ENCODE assay signal across 9 cellular contexts in the genomic region with DNA sequence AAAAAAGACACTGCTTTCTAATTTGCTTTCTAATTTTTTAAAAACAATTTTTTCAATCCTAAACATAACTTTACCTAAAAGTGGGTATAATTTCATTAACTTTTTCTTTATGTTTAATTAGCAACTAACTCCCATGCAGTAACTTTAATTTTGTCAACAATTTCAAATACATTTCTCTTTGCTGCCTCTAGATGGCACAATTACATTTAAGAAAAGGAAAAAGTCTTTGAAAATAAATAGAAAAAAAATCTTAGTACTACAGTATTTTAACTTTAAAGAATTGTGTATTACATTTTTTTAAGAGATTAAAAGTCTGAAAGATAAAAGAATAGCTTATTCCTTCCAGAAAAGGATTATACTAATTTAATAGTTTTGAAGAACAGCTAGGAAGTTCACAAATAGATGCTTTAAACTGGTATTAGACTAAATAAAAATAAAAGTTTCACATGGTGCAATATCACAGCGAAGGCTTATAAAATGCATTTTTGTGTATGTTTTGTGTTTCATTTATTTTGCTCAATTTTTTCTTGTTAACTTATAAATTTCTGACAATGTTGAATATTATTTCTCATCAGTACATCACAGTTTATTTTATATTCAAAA.
DNase-seq lines count a peak whose midpoint lies in the region; ATAC-seq and TF ChIP-seq lines count a peak whose summit lies in the region.
"Had no signal": no experiment of that assay in that cellular context is flagged by ENCODE, and none has a peak within 500 bp of the region (broad histone marks: within the 10 kb centered on the region; RNA-seq: fewer than 3 reads in every experiment).

No MANE protein-coding gene starts in this region.

- H3K27ac ChIP-seq in DOHH2 (ENCODE audit: low read depth, low read length) (no peak overlapping the region), MM.1S (ENCODE audit: low read length) (no peak overlapping the region), breast epithelium (no peak overlapping the region)
- H3K27ac ChIP-seq: skin epidermis had no signal

- H3K79me2 ChIP-seq in DOHH2 (ENCODE audit: control insufficient read depth, low read length) (no peaks in the 10 kb centered on the region), MM.1S (ENCODE audit: low read length) (no peaks in the 10 kb centered on the region)

- H3K27ac Mint-ChIP-seq in neural crest cell (ENCODE audit: unreplicated experiment), result no peak overlapping the region

- H3F3A ChIP-seq in DOHH2 (ENCODE audit: control insufficient read depth, insufficient read depth), result no peaks in the 10 kb centered on the region
- H3F3A ChIP-seq in MM.1S (ENCODE audit: insufficient read depth, low read length), result no peaks in the 10 kb centered on the region

- TF ChIP-seq POLR2A in breast epithelium (IDR thresholded peaks at IDR 0.05), result no peak

- intact Hi-C loops in breast epithelium (cut with DNase I; ENCODE audit: low total_unique reads), result loop anchor here (10.0 kb wide), 1 partner anchor 274 kb away; no protein-coding TSS in a partner anchor

- DNase-seq in MM.1S (peak; percentile 19), breast epithelium (ENCODE audit: low spot score in 2 of 2) (no peak), neural crest cell (ENCODE audit: low read depth, low spot score) (no peak), T-helper 9 cell (no peak)

- H3K4me1 Mint-ChIP-seq in neural crest cell, result no peaks in the 10 kb centered on the region

- peak; percentile 25 for TF ChIP-seq CTCF in DOHH2 (IDR thresholded peaks at IDR 0.05; ENCODE audit: low read depth, low read length, poor library complexity, severe bottlenecking)
- peak; percentile 62 for TF ChIP-seq CTCF in MM.1S (IDR thresholded peaks at IDR 0.05; ENCODE audit: low read length)
- TF ChIP-seq CTCF in breast epithelium (IDR thresholded peaks at IDR 0.05), result peak; percentile 28 to 50 (median 34)
- peak; percentile 89 for TF ChIP-seq CTCF in neural crest cell (conservative IDR thresholded peaks at IDR 0.05)

- H3K9me2 ChIP-seq in DOHH2 (replicated peaks; ENCODE audit: control insufficient read depth, low read length) (no peaks in the 10 kb centered on the region), MM.1S (replicated peaks; ENCODE audit: insufficient read depth, low read length) (no peaks in the 10 kb centered on the region)

- H3K4me3 ChIP-seq in DOHH2 (ENCODE audit: low read length), result no peak overlapping the region
- no peak overlapping the region for H3K4me3 ChIP-seq in MM.1S (ENCODE audit: low read length)
- H3K4me3 ChIP-seq in breast epithelium, result no peak overlapping the region
- H3K4me3 ChIP-seq: skin epidermis had no signal

- H3K4me1 ChIP-seq in DOHH2 (ENCODE audit: control insufficient read depth, low read length) (no peaks in the 10 kb centered on the region), MM.1S (ENCODE audit: low read length) (0 out of 2 replicates have a peak, but pooled peaks cover 8% of the 10 kb centered on the region), breast epithelium (no peaks in the 10 kb centered on the region)

- H3K36me3 ChIP-seq in DOHH2 (ENCODE audit: control insufficient read depth, low read length) (no peaks in the 10 kb centered on the region), MM.1S (replicated peaks; ENCODE audit: insufficient read depth, low read length) (no peaks in the 10 kb centered on the region), breast epithelium (no peaks in the 10 kb centered on the region)

- no peak overlapping the region for H3K4me2 ChIP-seq in DOHH2 (ENCODE audit: low read length)
- H3K4me2 ChIP-seq in MM.1S (ENCODE audit: low read depth, low read length), result no peak overlapping the region

- H3K27me3 ChIP-seq in DOHH2 (ENCODE audit: control insufficient read depth, low read length) (no peaks in the 10 kb centered on the region), MM.1S (replicated peaks; ENCODE audit: insufficient read depth, low read length) (no peaks in the 10 kb centered on the region), breast epithelium (no peaks in the 10 kb centered on the region)

- H4K20me1 ChIP-seq in DOHH2 (ENCODE audit: control insufficient read depth, insufficient read depth, low read depth, low read length) (no peaks in the 10 kb centered on the region), MM.1S (ENCODE audit: insufficient read depth, low read length) (no peaks in the 10 kb centered on the region)

- no peak overlapping the region for H3K4me3 Mint-ChIP-seq in neural crest cell

- H3K9me3 ChIP-seq in DOHH2 (ENCODE audit: control insufficient read depth, insufficient read depth, low read length) (no peaks in the 10 kb centered on the region), MM.1S (replicated peaks; ENCODE audit: insufficient read depth, low read length) (no peaks in the 10 kb centered on the region), breast epithelium (no peaks in the 10 kb centered on the region)

- no peaks in the 10 kb centered on the region for H3K9me3 Mint-ChIP-seq in neural crest cell

- no peak overlapping the region for H2AFZ ChIP-seq in MM.1S (ENCODE audit: low read length)

- ATAC-seq in HG02798 (IDR thresholded peaks at IDR 0.05; ENCODE audit: poor library complexity, unreplicated experiment) (no peak), GM18858 (IDR thresholded peaks at IDR 0.05; ENCODE audit: unreplicated experiment) (no peak), GM19324 (IDR thresholded peaks at IDR 0.05; ENCODE audit: low FRiP score, unreplicated experiment) (no peak)

- H3K9ac ChIP-seq in MM.1S (ENCODE audit: low read length), result no peak overlapping the region

- H3K27me3 Mint-ChIP-seq in neural crest cell (ENCODE audit: low read depth), result no peaks in the 10 kb centered on the region

- H3K36me3 Mint-ChIP-seq in neural crest cell (ENCODE audit: low read depth), result peaks cover 10% of the 10 kb centered on the region

Comparison
In these comparisons a context has a peak if more than half of its experiments do, and no peak if none do; other contexts are left out.
1. CTCF ChIP-seq: peak in every context shown above with its lines; median percentile 89 in neural crest cell; 62 in MM.1S; 34 in breast epithelium; 25 in DOHH2.